In genomic region chr21:44792653-44793052, GRCh38 we compare ENCODE assay signal across 13 cellular contexts. TPM values are rescaled to one million over a fixed set of nuclear protein-coding genes. Genes with fewer than 3 reads are reported as not detected.
A peak's percentile ranks its signal among the peaks of the same experiment; 100 is the strongest.
DNase-seq lines count a peak whose midpoint lies in the region; ATAC-seq, FAIRE-seq and TF ChIP-seq lines count a peak whose summit lies in the region.
"Had no signal": no experiment of that assay in that cellular context is flagged by ENCODE, and none has a peak within 500 bp of the region (broad histone marks: within the 10 kb centered on the region; RNA-seq: fewer than 3 reads in every experiment).

No MANE protein-coding gene starts in this region.

- H3K27me3 Mint-ChIP-seq in activated CD8-positive, alpha-beta memory T cell treated with anti-CD3 and anti-CD28 coated beads, Interleukin-2, amount 10 ng/mL, durations not matched to agents 7 days and 5 days, result no peaks in the 10 kb centered on the region
- H3K27me3 Mint-ChIP-seq: CD4-positive, CD25-positive, alpha-beta regulatory T cell had no signal

- in situ Hi-C loops in brain microvascular endothelial cell (cut with HindIII; ENCODE audit: low pct_ligation_motif_present, low sequenced_read_pairs), result no loop called here

- peaks cover 34% of the 10 kb centered on the region for H3K4me1 Mint-ChIP-seq in activated CD8-positive, alpha-beta memory T cell treated with anti-CD3 and anti-CD28 coated beads, Interleukin-2, amount 10 ng/mL, durations not matched to agents 7 days and 5 days

- POLR2A ChIA-PET in HEK293T (lab: Yijun Ruan, JAX), result interaction anchor here (1.0 to 1.5 kb wide), 2 partner anchors 9 to 81 kb away, joined by 8 read pairs; partner anchors contain the start of genes PTTG1IP and UBE2G2

- ATAC-seq in activated CD8-positive, alpha-beta memory T cell treated with anti-CD3 and anti-CD28 coated beads, Interleukin-2, amount 10 ng/mL, durations not matched to agents 7 days and 5 days, result no peak
- peak; percentile 10 for ATAC-seq in gastroesophageal sphincter

- H3K27me3 ChIP-seq in gastroesophageal sphincter (no peaks in the 10 kb centered on the region), small intestine (ENCODE audit: control insufficient read depth in 2 of 2, insufficient read depth in 2 of 2, low read length in 2 of 2) (no peaks in the 10 kb centered on the region), brain microvascular endothelial cell (replicated peaks) (no peaks in the 10 kb centered on the region)
- H3K27me3 ChIP-seq: spleen had no signal

- peaks cover 26% of the 10 kb centered on the region for H3K36me3 Mint-ChIP-seq in activated CD8-positive, alpha-beta memory T cell treated with anti-CD3 and anti-CD28 coated beads, Interleukin-2, amount 10 ng/mL, durations not matched to agents 7 days and 5 days

- 13 to 55% methylated on average over 1 to 2 of the region's 4 CpGs for WGBS in gastroesophageal sphincter (ENCODE audit: low coverage in 1 of 2), 2 donors
- 43 to 66% (median 62%) methylated on average over 4 of the region's 4 CpGs for WGBS in small intestine, 3 donors

- CTCF ChIA-PET in activated CD8-positive, alpha-beta memory T cell treated with anti-CD3 and anti-CD28 coated beads, Interleukin-2, amount 10 ng/mL, durations not matched to agents 7 days and 5 days (lab: Charles Lee), result interaction anchor here (0.6 to 2.3 kb wide), 37 partner anchors 9 to 411 kb away, joined by 3 to 99 read pairs (median 4); partner anchors contain the start of genes KRTAP10-5, KRTAP12-3, PTTG1IP and UBE2G2
- CTCF ChIA-PET in HEK293T (lab: Yijun Ruan, JAX), result interaction anchor here (0.5 to 1.4 kb wide), 6 partner anchors 9 to 321 kb away, joined by 3 to 10 read pairs (median 5); no protein-coding TSS in a partner anchor

- H3K4me3 Mint-ChIP-seq in activated CD8-positive, alpha-beta memory T cell treated with anti-CD3 and anti-CD28 coated beads, Interleukin-2, amount 10 ng/mL, durations not matched to agents 7 days and 5 days, result no peak overlapping the region
- H3K4me3 Mint-ChIP-seq: CD4-positive, CD25-positive, alpha-beta regulatory T cell had no signal

- no peak overlapping the region for H3K9ac ChIP-seq in SK-N-MC (ENCODE audit: insufficient read length)

- no peak for TF ChIP-seq POLR2A in gastroesophageal sphincter (IDR thresholded peaks at IDR 0.05)

- no peak overlapping the region for H3K4me3 ChIP-seq in SK-N-MC
- H3K4me3 ChIP-seq in gastroesophageal sphincter, result no peak overlapping the region
- H3K4me3 ChIP-seq in small intestine (ENCODE audit: low read depth in 1 of 2, low read length in 2 of 2), result no peak overlapping the region
- no peak overlapping the region for H3K4me3 ChIP-seq in brain microvascular endothelial cell (ENCODE audit: low read depth, low read length)
- H3K4me3 ChIP-seq: psoas muscle, spleen, thoracic aorta had no signal

- peak overlapping the region; percentile 7 for H3K27ac Mint-ChIP-seq in activated CD8-positive, alpha-beta memory T cell treated with anti-CD3 and anti-CD28 coated beads, Interleukin-2, amount 10 ng/mL, durations not matched to agents 7 days and 5 days

- no peak for TF ChIP-seq EP300 in gastroesophageal sphincter (IDR thresholded peaks at IDR 0.05)

- H3K27ac ChIP-seq in SK-N-MC (peak overlapping the region; percentile 19; the same call in 1 of the 2 replicates), gastroesophageal sphincter (no peak overlapping the region), small intestine (ENCODE audit: low read depth in 1 of 2, low read length in 1 of 2) (no peak overlapping the region), brain microvascular endothelial cell (no peak overlapping the region)
- H3K27ac ChIP-seq: psoas muscle, thoracic aorta had no signal

- no peaks in the 10 kb centered on the region for H3K9me3 ChIP-seq in SK-N-MC (ENCODE audit: low read depth, low read length)
- no peaks in the 10 kb centered on the region for H3K9me3 ChIP-seq in gastroesophageal sphincter
- H3K9me3 ChIP-seq in small intestine (ENCODE audit: control insufficient read depth, low read depth), result no peaks in the 10 kb centered on the region
- H3K9me3 ChIP-seq: psoas muscle, spleen, thoracic aorta had no signal

- no peaks in the 10 kb centered on the region for H3K9me3 Mint-ChIP-seq in activated CD8-positive, alpha-beta memory T cell treated with anti-CD3 and anti-CD28 coated beads, Interleukin-2, amount 10 ng/mL, durations not matched to agents 7 days and 5 days (ENCODE audit: low read depth)
- H3K9me3 Mint-ChIP-seq: CD4-positive, CD25-positive, alpha-beta regulatory T cell; neural crest cell had no signal

- DNase-seq in activated CD8-positive, alpha-beta memory T cell treated with anti-CD3 and anti-CD28 coated beads, Interleukin-2, amount 10 ng/mL, durations not matched to agents 7 days and 5 days, result no peak
- DNase-seq in activated CD8-positive, alpha-beta memory T cell treated with anti-CD3 and anti-CD28 coated beads, Interleukin-2, amount 50 U/mL, for 48 hours, result no peak
- DNase-seq in SK-N-MC (ENCODE audit: low read depth, low spot score), result no peak
- DNase-seq in small intestine, result peak; percentile 38
- no peak for DNase-seq in brain microvascular endothelial cell
- no peak for DNase-seq in HEK293T (ENCODE audit: extremely low spot score)
- DNase-seq in DMS 273 treated with DMSO at 0.1 percent for 48 hours (lab: John Stamatoyannopoulos, UW), result no peak

- H3K36me3 ChIP-seq in SK-N-MC (ENCODE audit: insufficient read depth, low read length), result peaks cover 82% of the 10 kb centered on the region
- H3K36me3 ChIP-seq in gastroesophageal sphincter, result peaks cover 0 to 18% of the 10 kb centered on the region in 2 donors
- no peaks in the 10 kb centered on the region for H3K36me3 ChIP-seq in small intestine (ENCODE audit: control insufficient read depth in 2 of 2, insufficient read depth in 2 of 2, low read length in 2 of 2)
- H3K36me3 ChIP-seq in brain microvascular endothelial cell (replicated peaks), result peaks cover 9% of the 10 kb centered on the region
- H3K36me3 ChIP-seq: thoracic aorta had no signal

- no peak for FAIRE-seq in small intestine (lab: Jason Lieb, UNC)

- TF ChIP-seq CTCF in gastroesophageal sphincter (IDR thresholded peaks at IDR 0.05), result no peak
- no peak for TF ChIP-seq CTCF in brain microvascular endothelial cell (IDR thresholded peaks at IDR 0.05; ENCODE audit: low read depth, low read length, missing control alignments)

- peaks cover 0 to 30% (median 8%) of the 10 kb centered on the region in 3 donors for H3K4me1 ChIP-seq in gastroesophageal sphincter
- H3K4me1 ChIP-seq in small intestine (ENCODE audit: control insufficient read depth in 2 of 2, insufficient read depth in 1 of 2, low read depth in 1 of 2, low read length in 1 of 2), result peaks cover 0 to 8% of the 10 kb centered on the region in 2 donors

TF ChIP-seq in HEK293T, 16 proteins besides CTCF, POLR2A, EP300 and RAD21:
- TF ChIP-seq BHLHE40 (IDR thresholded peaks at IDR 0.05; ENCODE audit: borderline replicate concordance) (no peak), SP1 (IDR thresholded peaks at IDR 0.05) (no peak), NFRKB (IDR thresholded peaks at IDR 0.05) (no peak)
TF ChIP-seq in HEK293T: peak in this region for 0.

RNA-seq across cellular contexts. Expression of gene UBE2G2, which starts 9.0 kb away (rescaled TPM):
- total RNA-seq in activated CD8-positive, alpha-beta memory T cell treated with anti-CD3 and anti-CD28 coated beads, Interleukin-2, amount 10 ng/mL, durations not matched to agents 7 days and 5 days, result 100 to 1,000 TPM; 103 to 121 TPM
- total RNA-seq in gastroesophageal sphincter, result 10 to 100 TPM; 48.3 to 93.4 (median 83.9) TPM
- 10 to 100 TPM; 30.0 to 40.5 (median 37.0) TPM for polyA plus RNA-seq in small intestine

RNA-seq across cellular contexts. Expression of gene SUMO3, which starts 25.2 kb away (rescaled TPM):
- total RNA-seq in activated CD8-positive, alpha-beta memory T cell treated with anti-CD3 and anti-CD28 coated beads, Interleukin-2, amount 10 ng/mL, durations not matched to agents 7 days and 5 days, result 10 to 100 TPM; 86.1 to 93.7 TPM
- 10 to 100 TPM; 41.7 to 56.2 (median 53.7) TPM for total RNA-seq in gastroesophageal sphincter
- 10 to 100 TPM; 70.8 to 78.6 (median 76.0) TPM for polyA plus RNA-seq in small intestine
